In genomic region chrX:72393836-72394517, GRCh38 we compare ENCODE assay signal across 19 cellular contexts.
DNase-seq lines count a peak whose midpoint lies in the region; ATAC-seq, FAIRE-seq and TF ChIP-seq lines count a peak whose summit lies in the region.
"Had no signal": no experiment of that assay in that cellular context is flagged by ENCODE, and none has a peak within 500 bp of the region (broad histone marks: within the 10 kb centered on the region; RNA-seq: fewer than 3 reads in every experiment).

No MANE protein-coding gene starts in this region.

- CTCF ChIA-PET in K562 (lab: Yijun Ruan, JAX; ENCODE audit: low intra/inter-chr PET ratio), result no interaction called here
- CTCF ChIA-PET in activated naive CD4-positive, alpha-beta T cell treated with anti-CD3 and anti-CD28 coated beads for 36 hours (lab: Charles Lee), result no interaction called here

- H3K4me3 ChIP-seq in SJCRH30 (peak overlapping the region; percentile 27), K562 (no peak overlapping the region), mesodermal cell (ENCODE audit: extremely low read depth, insufficient read depth, low read length, poor library complexity, severe bottlenecking) (no peak overlapping the region), smooth muscle cell (no peak overlapping the region), transverse colon (no peak overlapping the region)
- H3K4me3 ChIP-seq: MG63 had no signal

- H3K4me1 ChIP-seq in SJCRH30 (peaks cover 41% of the 10 kb centered on the region), K562 (replicated peaks in 1 of 2; ENCODE audit: control insufficient read depth in 2 of 2, insufficient read depth in 2 of 2, low read length in 2 of 2) (peaks cover 0 to 2% of the 10 kb centered on the region in 2 experiments; a peak in 2 of 5 replicates), mesodermal cell (ENCODE audit: control insufficient read depth, insufficient read depth, low read length, poor library complexity, severe bottlenecking) (peaks cover 24% of the 10 kb centered on the region), smooth muscle cell (ENCODE audit: low read depth) (peaks cover 24% of the 10 kb centered on the region), transverse colon (peaks cover 0 to 2% (median 0%) of the 10 kb centered on the region in 4 donors)

- H3K27me3 Mint-ChIP-seq in activated naive CD4-positive, alpha-beta T cell treated with anti-CD3 and anti-CD28 coated beads for 36 hours (ENCODE audit: low read depth), result no peaks in the 10 kb centered on the region
- H3K27me3 Mint-ChIP-seq: CD4-positive, CD25-positive, alpha-beta regulatory T cell had no signal

- ATAC-seq in K562, result no peak

- H3F3A ChIP-seq in smooth muscle cell (ENCODE audit: low read depth), result no peaks in the 10 kb centered on the region

- H3K27me3 ChIP-seq in SJCRH30, result no peaks in the 10 kb centered on the region
- no peaks in the 10 kb centered on the region for H3K27me3 ChIP-seq in K562 (ENCODE audit: control insufficient read depth in 2 of 2, insufficient read depth in 2 of 2, low read length in 2 of 2)
- no peaks in the 10 kb centered on the region for H3K27me3 ChIP-seq in smooth muscle cell (ENCODE audit: low read depth)
- H3K27me3 ChIP-seq in transverse colon, result no peaks in the 10 kb centered on the region
- H3K27me3 ChIP-seq: MG63 had no signal

- no TSS peak for BruUV-seq in K562 (replicated peaks; lab: Mats Ljungman, UMichigan)

- H3K4me2 ChIP-seq in K562 (ENCODE audit: insufficient read depth, low read length) (no peak overlapping the region), smooth muscle cell (peak overlapping the region; percentile 23)
- H3K4me2 ChIP-seq: SK-N-SH had no signal

- TF ChIP-seq RAD21 in K562 (CRISPR knock-in tag; conservative IDR thresholded peaks at IDR 0.05 in 1 of 2, IDR thresholded peaks at IDR 0.05 in 1 of 2), result no peak

- 43% methylated on average over 8 of the region's 8 CpGs for WGBS in K562 (ENCODE audit: insufficient coverage, low coverage, missing lambda C conversion rate)
- 91% methylated on average over 3 of the region's 8 CpGs; no CpG with 5 or more reads in 1 of the 2 experiments for WGBS in mesodermal cell (ENCODE audit: insufficient coverage in 2 of 2), 2 experiments
- 65% methylated on average over 8 of the region's 8 CpGs for WGBS in smooth muscle cell (ENCODE audit: low lambda C conversion rate)
- 69% methylated on average over 8 of the region's 8 CpGs; no CpG with 5 or more reads in 1 of the 2 donors for WGBS in transverse colon (ENCODE audit: low coverage in 1 of 2), 2 donors

- DNase-seq in SJCRH30 (peak; percentile 72 to 93), K562 (ENCODE audit: extremely low read depth in 1 of 4, low spot score in 3 of 4) (no peak), smooth muscle cell (lab: John Stamatoyannopoulos, UW; ENCODE audit: unreplicated experiment) (no peak), transverse colon (no peak)
- DNase-seq in activated CD4-positive, alpha-beta T cell treated with anti-CD3 and anti-CD28 coated beads, Interleukin-2, amount 50 U/mL, for 4 hours, result no peak
- no peak for DNase-seq in activated naive CD4-positive, alpha-beta T cell treated with anti-CD3 and anti-CD28 coated beads for 36 hours
- DNase-seq: CD4-positive, CD25-positive, alpha-beta regulatory T cell; COR-L47; DMS79; H9; NCI-H1417; NCI-H187 treated with DMSO at 0.1 percent for 48 hours; NCI-H2107; NK-92 treated with Interleukin-12 subunit alpha and Interleukin-12 subunit beta, amount 100 ng/mL, for 24 hours; SHP77 treated with DMSO at 0.1 percent for 48 hours; SK-N-SH had no signal

- H3K27ac ChIP-seq in SJCRH30 (peak overlapping the region; percentile 89), K562 (ENCODE audit: extremely low read depth, low read depth, low read length) (no peak overlapping the region), mesodermal cell (ENCODE audit: low read depth, low read length, severe bottlenecking) (peak overlapping the region; percentile 10), smooth muscle cell (ENCODE audit: low read depth) (no peak overlapping the region), transverse colon (no peak overlapping the region)
- H3K27ac ChIP-seq: RWPE1 had no signal

- no peak overlapping the region for H3K4me3 Mint-ChIP-seq in activated naive CD4-positive, alpha-beta T cell treated with anti-CD3 and anti-CD28 coated beads for 36 hours
- H3K4me3 Mint-ChIP-seq: CD4-positive, CD25-positive, alpha-beta regulatory T cell; H9 had no signal

- TF ChIP-seq CTCF in K562 (IDR thresholded peaks at IDR 0.05 in 2 of 3, conservative IDR thresholded peaks at IDR 0.05 in 1 of 3; ENCODE audit: insufficient read depth in 2 of 3, low read depth in 1 of 3, low read length in 3 of 3) (no peak), smooth muscle cell (IDR thresholded peaks at IDR 0.05; ENCODE audit: borderline replicate concordance, insufficient read depth, poor library complexity, severe bottlenecking) (no peak), transverse colon (IDR thresholded peaks at IDR 0.05) (no peak)

- no peak overlapping the region for H3K9ac ChIP-seq in K562 (ENCODE audit: insufficient read depth in 1 of 2, low read depth in 2 of 2, low read length in 2 of 2)
- no peak overlapping the region for H3K9ac ChIP-seq in smooth muscle cell (ENCODE audit: low read depth)
- H3K9ac ChIP-seq: SK-N-SH had no signal

- H3K79me2 ChIP-seq in K562 (ENCODE audit: control insufficient read depth, insufficient read depth, low read length), result no peaks in the 10 kb centered on the region
- no peaks in the 10 kb centered on the region for H3K79me2 ChIP-seq in smooth muscle cell (ENCODE audit: low read depth)

- H4K20me1 ChIP-seq in K562 (replicated peaks; ENCODE audit: control insufficient read depth, insufficient read depth, low read length), result no peaks in the 10 kb centered on the region
- no peaks in the 10 kb centered on the region for H4K20me1 ChIP-seq in smooth muscle cell (ENCODE audit: low read depth)

- no peak overlapping the region for H3K27ac Mint-ChIP-seq in activated naive CD4-positive, alpha-beta T cell treated with anti-CD3 and anti-CD28 coated beads for 36 hours
- H3K27ac Mint-ChIP-seq: CD4-positive, CD25-positive, alpha-beta regulatory T cell had no signal

- TF ChIP-seq EP300 in K562 (IDR thresholded peaks at IDR 0.05; ENCODE audit: low read length) (no peak), transverse colon (IDR thresholded peaks at IDR 0.05; ENCODE audit: low read depth) (no peak)

- no peaks in the 10 kb centered on the region for H3K9me1 ChIP-seq in K562 (ENCODE audit: control insufficient read depth, insufficient read depth, low read length)

- TF ChIP-seq POLR2A in K562 (conservative IDR thresholded peaks at IDR 0.05), result no peak
- TF ChIP-seq POLR2A in transverse colon (IDR thresholded peaks at IDR 0.05), result no peak

- no peak overlapping the region for H2AFZ ChIP-seq in K562 (ENCODE audit: low read depth, low read length)
- no peak overlapping the region for H2AFZ ChIP-seq in smooth muscle cell (ENCODE audit: low read depth)

- no peaks in the 10 kb centered on the region for H3K4me1 Mint-ChIP-seq in activated naive CD4-positive, alpha-beta T cell treated with anti-CD3 and anti-CD28 coated beads for 36 hours (ENCODE audit: low read depth)
- H3K4me1 Mint-ChIP-seq: CD4-positive, CD25-positive, alpha-beta regulatory T cell had no signal

- no peaks in the 10 kb centered on the region for H3K36me3 ChIP-seq in SJCRH30
- no peaks in the 10 kb centered on the region for H3K36me3 ChIP-seq in K562 (ENCODE audit: control insufficient read depth, insufficient read depth, low read length)
- H3K36me3 ChIP-seq in mesodermal cell (ENCODE audit: control insufficient read depth, insufficient read depth, low read length), result no peaks in the 10 kb centered on the region
- H3K36me3 ChIP-seq in smooth muscle cell (ENCODE audit: low read depth), result no peaks in the 10 kb centered on the region
- no peaks in the 10 kb centered on the region for H3K36me3 ChIP-seq in transverse colon
- H3K36me3 ChIP-seq: MG63 had no signal

- in situ Hi-C loops in K562 (cut with MboI) (no loop called here), transverse colon (cut with MboI; ENCODE audit: low pct_ligation_motif_present in 1 of 4, low pct_unique_long_range_greater_than_20kb in 1 of 4, low sequenced_read_pairs in 3 of 4) (no loop called here)

- POLR2A ChIA-PET in K562 (lab: Yijun Ruan, JAX), result no interaction called here

- intact Hi-C loops in K562 (cut with micrococcal nuclease), result no loop called here
- intact Hi-C loops in transverse colon (cut with DNase I; ENCODE audit: low total_unique reads), result no loop called here
- intact Hi-C loops in activated naive CD4-positive, alpha-beta T cell treated with anti-CD3 and anti-CD28 coated beads for 36 hours (cut with micrococcal nuclease), result no loop called here

- FAIRE-seq in K562 (lab: Jason Lieb, UNC), result no peak

- H3K9me3 ChIP-seq in SJCRH30 (replicated peaks) (no peaks in the 10 kb centered on the region), K562 (replicated peaks; ENCODE audit: control insufficient read depth, insufficient read depth, low read depth, low read length) (no peaks in the 10 kb centered on the region), mesodermal cell (ENCODE audit: control insufficient read depth, low read length) (no peaks in the 10 kb centered on the region), smooth muscle cell (replicated peaks; ENCODE audit: low read depth) (no peaks in the 10 kb centered on the region), transverse colon (no peaks in the 10 kb centered on the region)
- H3K9me3 ChIP-seq: MG63, SK-N-SH had no signal

- H3K36me3 Mint-ChIP-seq in activated naive CD4-positive, alpha-beta T cell treated with anti-CD3 and anti-CD28 coated beads for 36 hours (ENCODE audit: low read depth), result no peaks in the 10 kb centered on the region
- H3K36me3 Mint-ChIP-seq: CD4-positive, CD25-positive, alpha-beta regulatory T cell had no signal

- H3K9me3 Mint-ChIP-seq in activated naive CD4-positive, alpha-beta T cell treated with anti-CD3 and anti-CD28 coated beads for 36 hours, result no peaks in the 10 kb centered on the region

TF ChIP-seq in K562, 482 proteins besides CTCF, POLR2A, EP300 and RAD21:
- TF ChIP-seq PKNOX1 (IDR thresholded peaks at IDR 0.05) (peak; percentile 17; the same call in 1 of the 2 replicates), ZNF212 (CRISPR knock-in tag; IDR thresholded peaks at IDR 0.05) (no peak)

Comparison
In these comparisons a context has a peak if more than half of its experiments do, and no peak if none do; other contexts are left out.
1. DNase-seq: peak in SJCRH30 (2 of 2); none in K562 (0 of 4), smooth muscle cell (single experiment), transverse colon (single experiment), activated CD4-positive, alpha-beta T cell treated with anti-CD3 and anti-CD28 coated beads, Interleukin-2, amount 50 U/mL, for 4 hours (0 of 2) and activated naive CD4-positive, alpha-beta T cell treated with anti-CD3 and anti-CD28 coated beads for 36 hours (single experiment).
2. H3K27ac ChIP-seq: peak in SJCRH30 (single experiment) and mesodermal cell (single experiment); none in K562 (single experiment), smooth muscle cell (single experiment) and transverse colon (0 of 4).